ENCODE assay signal across 8 cellular contexts in genomic region chr5:36875051-36875788, GRCh38. TPM values are rescaled to one million over a fixed set of nuclear protein-coding genes. Genes with fewer than 3 reads are reported as not detected.
DNase-seq lines count a peak whose midpoint lies in the region; ATAC-seq and TF ChIP-seq lines count a peak whose summit lies in the region.

No MANE protein-coding gene starts in this region.

- peaks cover 0 to 6% of the 10 kb centered on the region in 2 donors for H3K36me3 Mint-ChIP-seq in CD14-positive monocyte

- H3K27me3 Mint-ChIP-seq in CD14-positive monocyte (ENCODE audit: low read depth in 3 of 3) = no peaks in the 10 kb centered on the region

- DNase-seq in CD14-positive monocyte (ENCODE audit: low spot score) (no peak), PC-3 (peak; percentile 57), activated gamma-delta T cell (lab: John Stamatoyannopoulos, UW) (peak; percentile 19), foreskin keratinocyte (peak in 1 of 2 donors; percentile 54), tibial artery (peak; percentile 59 to 72)

- POLR2A ChIA-PET in HEK293 (lab: Yijun Ruan, JAX) (interaction anchor here (1.0 to 4.7 kb wide), 5 partner anchors 9 to 139 kb away, joined by 3 to 22 read pairs (median 12); no protein-coding TSS in a partner anchor), PC-3 (lab: Charles Lee; ENCODE audit: unreplicated experiment) (interaction anchor here (0.6 kb wide), 1 partner anchor 42 kb away, joined by 3 read pairs; no protein-coding TSS in a partner anchor)

- CTCF ChIA-PET in HEK293 (lab: Yijun Ruan, JAX) = interaction anchor here (0.8 to 2.3 kb wide), 6 partner anchors 9 to 144 kb away, joined by 3 to 12 read pairs (median 4); no protein-coding TSS in a partner anchor
- CTCF ChIA-PET in PC-3 (lab: Charles Lee) = interaction anchor here (0.6 to 1.6 kb wide), 3 partner anchors 40 to 697 kb away, joined by 3 to 5 read pairs (median 4); no protein-coding TSS in a partner anchor

- peak overlapping the region; percentile 95 for H3K4me3 ChIP-seq in HEK293 (ENCODE audit: low read depth, low read length)
- peak overlapping the region; percentile 87 for H3K4me3 ChIP-seq in PC-3 (ENCODE audit: low read length)
- peak overlapping the region; percentile 90 for H3K4me3 ChIP-seq in neuron (ENCODE audit: low read length)
- peak overlapping the region; percentile 75 to 92 for H3K4me3 ChIP-seq in tibial artery

- H3K9ac ChIP-seq in PC-3 (ENCODE audit: low read length) = peak overlapping the region; percentile 96

- H3K36me3 ChIP-seq in HEK293 (ENCODE audit: control insufficient read depth in 2 of 2, insufficient read depth in 1 of 2, low read length in 2 of 2) (peaks cover 5 to 7% of the 10 kb centered on the region in 2 experiments), PC-3 (ENCODE audit: low read depth, low read length) (no peaks in the 10 kb centered on the region), neuron (ENCODE audit: insufficient read depth, low read length) (peaks cover 7% of the 10 kb centered on the region), tibial artery (no peaks in the 10 kb centered on the region)

- no peaks in the 10 kb centered on the region for H3K9me2 ChIP-seq in PC-3 (replicated peaks; ENCODE audit: low read length)

- H2AFZ ChIP-seq in PC-3 (ENCODE audit: low read length) = peak overlapping the region; percentile 96
- H2AFZ ChIP-seq in neuron (ENCODE audit: low read depth, low read length) = peak overlapping the region; percentile 93

- BruUV-seq in PC-3 (replicated peaks; lab: Mats Ljungman, UMichigan) = TSS peak; percentile 31

- peaks cover 12% of the 10 kb centered on the region for H3K4me1 ChIP-seq in HEK293 (ENCODE audit: control insufficient read depth, insufficient read depth, low read length)
- H3K4me1 ChIP-seq in PC-3 (ENCODE audit: insufficient read depth, low read length) = peaks cover 33% of the 10 kb centered on the region
- H3K4me1 ChIP-seq in foreskin keratinocyte = peaks cover 12% of the 10 kb centered on the region
- H3K4me1 ChIP-seq in neuron (ENCODE audit: insufficient read depth, low read length) = peaks cover 28% of the 10 kb centered on the region
- peaks cover 0 to 37% (median 12%) of the 10 kb centered on the region in 4 donors for H3K4me1 ChIP-seq in tibial artery

- peak overlapping the region; percentile 96 to 98 (median 98) for H3K27ac Mint-ChIP-seq in CD14-positive monocyte

- no peaks in the 10 kb centered on the region for H3K27me3 ChIP-seq in PC-3 (ENCODE audit: low read length)
- H3K27me3 ChIP-seq in foreskin keratinocyte = no peaks in the 10 kb centered on the region
- no peaks in the 10 kb centered on the region for H3K27me3 ChIP-seq in neuron (ENCODE audit: insufficient read depth, low read length)
- H3K27me3 ChIP-seq in tibial artery = no peaks in the 10 kb centered on the region

- no peaks in the 10 kb centered on the region for H3K9me3 ChIP-seq in HEK293 (ENCODE audit: control insufficient read depth, insufficient read depth, low read depth, low read length)
- H3K9me3 ChIP-seq in PC-3 (ENCODE audit: low read length) = no peaks in the 10 kb centered on the region
- no peaks in the 10 kb centered on the region for H3K9me3 ChIP-seq in neuron (ENCODE audit: low read length)
- H3K9me3 ChIP-seq in tibial artery = no peaks in the 10 kb centered on the region

- H3K27ac ChIP-seq in HEK293 (ENCODE audit: extremely low read depth, low read depth, low read length) (peak overlapping the region; percentile 99), PC-3 (ENCODE audit: low read length) (peak overlapping the region; percentile 67), foreskin keratinocyte (peak overlapping the region; percentile 94), tibial artery (peak overlapping the region; percentile 95 to 99)

- intact Hi-C loops in CD14-positive monocyte (cut with micrococcal nuclease) = loop anchor here in 1 of 2 donors (5.0 kb wide), 2 partner anchors 67 to 138 kb away; no protein-coding TSS in a partner anchor
- intact Hi-C loops in PC-3 (cut with micrococcal nuclease) = loop anchor here (2.0 to 5.0 kb wide), 2 partner anchors 130 to 842 kb away; no protein-coding TSS in a partner anchor
- intact Hi-C loops in tibial artery (cut with DNase I; ENCODE audit: low total_unique reads) = no loop called here

- H3K4me3 Mint-ChIP-seq in CD14-positive monocyte = peak overlapping the region; percentile 98 to 99

- H3K9me3 Mint-ChIP-seq in CD14-positive monocyte = peaks cover 0 to 2% (median 0%) of the 10 kb centered on the region in 7 donors

- ATAC-seq in PC-3 (peak; percentile 30), foreskin keratinocyte (peak; percentile 29), HG02981 (IDR thresholded peaks at IDR 0.05; ENCODE audit: unreplicated experiment) (no peak)

- no peaks in the 10 kb centered on the region for H3F3A ChIP-seq in PC-3 (ENCODE audit: low read length, unreplicated experiment)

- H3K79me2 ChIP-seq in PC-3 (ENCODE audit: low read length) = peaks cover 89% of the 10 kb centered on the region

- H3K4me1 Mint-ChIP-seq in CD14-positive monocyte = peaks cover 44% of the 10 kb centered on the region

- TF ChIP-seq CTCF in CD14-positive monocyte (IDR thresholded peaks at IDR 0.05) = no peak
- TF ChIP-seq CTCF in HEK293 (tag by site-specific recombination; IDR thresholded peaks at IDR 0.05) = no peak
- no peak for TF ChIP-seq CTCF in PC-3 (conservative IDR thresholded peaks at IDR 0.05; ENCODE audit: low read depth, low read length)
- no peak for TF ChIP-seq CTCF in foreskin keratinocyte (conservative IDR thresholded peaks at IDR 0.05)
- TF ChIP-seq CTCF in tibial artery (IDR thresholded peaks at IDR 0.05) = no peak

- H4K20me1 ChIP-seq in PC-3 (ENCODE audit: low read length) = peaks cover 37% of the 10 kb centered on the region

- peak overlapping the region; percentile 98 for H3K4me2 ChIP-seq in PC-3 (ENCODE audit: low read length)

TF ChIP-seq in HEK293, 187 proteins besides CTCF, POLR2A, EP300 and RAD21 (continues in another document):
- TF ChIP-seq ZNF2 (tag by site-specific recombination; IDR thresholded peaks at IDR 0.05) (0 out of 2 replicates have a peak, but pooled peaks have one; percentile 10), SP3 (tag by site-specific recombination; IDR thresholded peaks at IDR 0.05) (peak; percentile 36), ZNF777 (tag by site-specific recombination; IDR thresholded peaks at IDR 0.05; ENCODE audit: borderline replicate concordance) (no peak), ZFP69B (tag by site-specific recombination; IDR thresholded peaks at IDR 0.05) (0 out of 2 replicates have a peak, but pooled peaks have one; percentile 13), KLF7 (tag by site-specific recombination; IDR thresholded peaks at IDR 0.05; ENCODE audit: borderline replicate concordance) (no peak), ZNF654 (tag by site-specific recombination; IDR thresholded peaks at IDR 0.05; ENCODE audit: low read depth) (no peak; the same call in 1 of the 2 replicates), ZNF133 (tag by site-specific recombination; IDR thresholded peaks at IDR 0.05) (no peak), IKZF3 (tag by site-specific recombination; IDR thresholded peaks at IDR 0.05) (peak; percentile 78), TRIM28 (IDR thresholded peaks at IDR 0.05; ENCODE audit: borderline replicate concordance, low read length) (no peak), KLF17 (tag by site-specific recombination; IDR thresholded peaks at IDR 0.05) (0 out of 2 replicates have a peak, but pooled peaks have one; percentile 11), ZNF776 (tag by site-specific recombination; IDR thresholded peaks at IDR 0.05; ENCODE audit: borderline replicate concordance) (no peak), ZNF140 (tag by site-specific recombination; IDR thresholded peaks at IDR 0.05) (no peak), ZNF561 (tag by site-specific recombination; IDR thresholded peaks at IDR 0.05; ENCODE audit: borderline replicate concordance) (no peak), ZNF701 (tag by site-specific recombination; IDR thresholded peaks at IDR 0.05) (no peak), KLF8 (tag by site-specific recombination; IDR thresholded peaks at IDR 0.05) (0 out of 2 replicates have a peak, but pooled peaks have one; percentile 41), TCF7L2 (IDR thresholded peaks at IDR 0.05; ENCODE audit: borderline replicate concordance, low read depth, low read length) (no peak), OSR2 (tag by site-specific recombination; IDR thresholded peaks at IDR 0.05) (no peak), ZNF394 (tag by site-specific recombination; IDR thresholded peaks at IDR 0.05; ENCODE audit: borderline replicate concordance) (no peak), ZNF404 (tag by site-specific recombination; IDR thresholded peaks at IDR 0.05) (no peak), ZNF366 (tag by site-specific recombination; conservative IDR thresholded peaks at IDR 0.05) (peak; percentile 58; the same call in 1 of the 2 replicates), ZNF292 (tag by site-specific recombination; IDR thresholded peaks at IDR 0.05; ENCODE audit: borderline replicate concordance, low read depth) (no peak), ZNF37A (tag by site-specific recombination; IDR thresholded peaks at IDR 0.05) (peak; percentile 57; the same call in 1 of the 2 replicates)

RNA-seq across cellular contexts. Expression of gene NIPBL, which starts 1.3 kb away (rescaled TPM):
- polyA plus RNA-seq in CD14-positive monocyte (10 to 100 TPM in 1 of 2 donors, 1 to 10 TPM in 1; 6.6 to 16.2 TPM), foreskin keratinocyte (7.4 and 7.8 TPM in 2 replicates)
- total RNA-seq in PC-3 (2014; rRNA removed) (16.8 and 24.8 TPM in 2 replicates), foreskin keratinocyte (22.8 and 24.9 TPM in 2 replicates)
